Comparison of ENCODE assay signal across 15 cellular contexts in genomic region chr2:161005170-161005569, GRCh38.
"Had no signal": no experiment of that assay in that cellular context is flagged by ENCODE, and none has a peak within 500 bp of the region (broad histone marks: within the 10 kb centered on the region; RNA-seq: fewer than 3 reads in every experiment).

No MANE protein-coding gene starts in this region.

- H3K36me3 ChIP-seq: gastrocnemius medialis, left lung, thoracic aorta, upper lobe of left lung had no signal

- DNase-seq: activated CD4-positive, alpha-beta T cell treated with anti-CD3 and anti-CD28 coated beads for 36 hours; activated CD4-positive, alpha-beta T cell treated with anti-CD3 and anti-CD28 coated beads, Interleukin-2, amount 50 U/mL, for 48 hours; activated naive CD8-positive, alpha-beta T cell treated with anti-CD3 and anti-CD28 coated beads, Interleukin-2, amount 10 ng/mL, durations not matched to agents 7 days and 5 days; activated T-cell treated with anti-CD3 and anti-CD28 coated beads for 4 hours; central memory CD4-positive, alpha-beta T cell; endodermal cell; gastrocnemius medialis; head of caudate nucleus; left lung; upper lobe of left lung had no signal

- H3K27me3 ChIP-seq: gastrocnemius medialis, left lung, upper lobe of left lung had no signal

- H3K9me3 ChIP-seq: gastrocnemius medialis, left lung, thoracic aorta, upper lobe of left lung had no signal

- H3K4me1 ChIP-seq: gastrocnemius medialis, left lung, upper lobe of left lung had no signal

- H3K9me3 Mint-ChIP-seq: activated T-helper 1 cell treated with anti-CD3 and anti-CD28 coated beads, Interleukin-12 subunit alpha, Interleukin-12 subunit beta, Interleukin-2, Interleukin-4 antibody, amounts not matched to agents 30 ng/mL and 10 ng/mL and 1 ng/mL, durations not matched to agents 14 hours and 24 hours and 36 hours had no signal

- H3K36me3 Mint-ChIP-seq: activated naive CD8-positive, alpha-beta T cell treated with anti-CD3 and anti-CD28 coated beads, Interleukin-2, amount 10 ng/mL, durations not matched to agents 7 days and 5 days; brain had no signal

- H3K27ac Mint-ChIP-seq: activated CD4-positive, alpha-beta T cell treated with anti-CD3 and anti-CD28 coated beads for 36 hours; activated naive CD8-positive, alpha-beta T cell treated with anti-CD3 and anti-CD28 coated beads, Interleukin-2, amount 10 ng/mL, durations not matched to agents 7 days and 5 days; activated T-helper 1 cell treated with anti-CD3 and anti-CD28 coated beads, Interleukin-12 subunit alpha, Interleukin-12 subunit beta, Interleukin-2, Interleukin-4 antibody, amounts not matched to agents 30 ng/mL and 10 ng/mL and 1 ng/mL, durations not matched to agents 14 hours and 24 hours and 36 hours; brain; endodermal cell; T-helper 2 cell treated with Interferon-gamma antibody and Interleukin-4, amounts not matched to agents 5 μg/mL and 100 μg/mL, for 36 hours had no signal

- H3K27ac ChIP-seq: gastrocnemius medialis, left lung, thoracic aorta, upper lobe of left lung had no signal

- H3K4me3 ChIP-seq: gastrocnemius medialis, left lung, thoracic aorta, upper lobe of left lung had no signal

- H3K4me1 Mint-ChIP-seq: activated CD4-positive, alpha-beta T cell treated with anti-CD3 and anti-CD28 coated beads for 36 hours; brain; endodermal cell had no signal

- H3K4me3 Mint-ChIP-seq: activated CD4-positive, alpha-beta T cell treated with anti-CD3 and anti-CD28 coated beads for 36 hours; activated naive CD8-positive, alpha-beta T cell treated with anti-CD3 and anti-CD28 coated beads, Interleukin-2, amount 10 ng/mL, durations not matched to agents 7 days and 5 days; activated T-helper 1 cell treated with anti-CD3 and anti-CD28 coated beads, Interleukin-12 subunit alpha, Interleukin-12 subunit beta, Interleukin-2, Interleukin-4 antibody, amounts not matched to agents 30 ng/mL and 10 ng/mL and 1 ng/mL, durations not matched to agents 14 hours and 24 hours and 36 hours; brain; endodermal cell; T-helper 2 cell treated with Interferon-gamma antibody and Interleukin-4, amounts not matched to agents 5 μg/mL and 100 μg/mL, for 36 hours had no signal

- FAIRE-seq: colon had no signal

- ATAC-seq: activated CD4-positive, alpha-beta T cell treated with anti-CD3 and anti-CD28 coated beads for 36 hours; gastrocnemius medialis; left lung had no signal
